ENCODE assay signal across 11 cellular contexts in the genomic region with DNA sequence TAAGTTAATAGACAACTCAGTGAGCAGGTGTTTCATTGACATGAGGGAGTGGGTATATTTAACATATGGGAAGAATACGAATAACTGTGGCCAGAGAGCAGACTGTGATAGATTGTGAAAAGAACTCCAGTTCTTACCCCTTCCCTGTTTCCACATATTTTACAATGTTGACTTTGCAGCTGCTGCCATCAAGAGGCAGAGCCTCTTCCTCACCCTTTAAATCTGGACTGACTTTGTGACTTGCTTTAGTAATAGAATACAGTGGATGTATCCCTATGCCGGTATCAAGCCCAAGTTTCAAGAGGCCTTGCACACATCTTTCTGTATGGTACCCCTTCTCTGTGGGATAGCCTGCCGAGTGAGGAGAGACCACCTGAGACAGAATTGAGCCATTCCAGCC.
DNase-seq lines count a peak whose midpoint lies in the region; ATAC-seq and TF ChIP-seq lines count a peak whose summit lies in the region.
"Had no signal": no experiment of that assay in that cellular context is flagged by ENCODE, and none has a peak within 500 bp of the region (broad histone marks: within the 10 kb centered on the region; RNA-seq: fewer than 3 reads in every experiment).

No MANE protein-coding gene starts in this region.

- H3K36me3 ChIP-seq in brain microvascular endothelial cell (replicated peaks) (no peaks in the 10 kb centered on the region), right lobe of liver (no peaks in the 10 kb centered on the region)

- H3K4me3 ChIP-seq in brain microvascular endothelial cell (ENCODE audit: low read depth, low read length) (no peak overlapping the region), right lobe of liver (no peak overlapping the region)

- H3K27ac ChIP-seq in brain microvascular endothelial cell (no peak overlapping the region), right lobe of liver (no peak overlapping the region)

- ATAC-seq in right lobe of liver (peak; percentile 38 to 77 (median 62)), HG02840 (IDR thresholded peaks at IDR 0.05; ENCODE audit: low FRiP score, unreplicated experiment) (no peak)

- DNase-seq in EH (ENCODE audit: low read depth) (peak; percentile 49), LHCN-M2 (ENCODE audit: low read depth) (peak; percentile 52), brain microvascular endothelial cell (no peak), right lobe of liver (no peak), cerebellum (ENCODE audit: low spot score) (no peak), DMS79 (lab: John Stamatoyannopoulos, UW) (no peak), iPS-NIHi11 (ENCODE audit: low spot score) (no peak)
- DNase-seq: activated B cell treated with CpG ODN at 0.5 μM for 24 hours, DMS79 treated with DMSO at 0.1 percent for 48 hours, glutamatergic neuron had no signal

- intact Hi-C loops in right lobe of liver (cut with DNase I), result no loop called here

- TF ChIP-seq POLR2A in right lobe of liver (IDR thresholded peaks at IDR 0.05), result no peak

- no peaks in the 10 kb centered on the region for H3K9me3 ChIP-seq in right lobe of liver

- H3K27me3 ChIP-seq in brain microvascular endothelial cell (replicated peaks) (no peaks in the 10 kb centered on the region), right lobe of liver (no peaks in the 10 kb centered on the region)

- in situ Hi-C loops in brain microvascular endothelial cell (cut with HindIII; ENCODE audit: low pct_ligation_motif_present, low sequenced_read_pairs), result no loop called here

- H3K4me1 ChIP-seq in right lobe of liver, result no peaks in the 10 kb centered on the region

- WGBS in right lobe of liver (ENCODE audit: insufficient coverage, low coverage, low lambda C conversion rate, missing lambda C conversion rate), result 50% methylated on average over 2 of the region's 3 CpGs

- TF ChIP-seq CTCF in brain microvascular endothelial cell (IDR thresholded peaks at IDR 0.05; ENCODE audit: low read depth, low read length, missing control alignments) (peak; percentile 59), right lobe of liver (IDR thresholded peaks at IDR 0.05) (peak in 2 of 4 donors; percentile 25 to 29)

Comparison
In these comparisons a context has a peak if more than half of its experiments do, and no peak if none do; other contexts are left out.
1. DNase-seq: peak in EH (single experiment) and LHCN-M2 (single experiment); none in brain microvascular endothelial cell (single experiment), right lobe of liver (0 of 3), cerebellum (single experiment), DMS79 (single experiment) and iPS-NIHi11 (single experiment).